22 cellular contexts compared by ENCODE assay signal in the genomic region with DNA sequence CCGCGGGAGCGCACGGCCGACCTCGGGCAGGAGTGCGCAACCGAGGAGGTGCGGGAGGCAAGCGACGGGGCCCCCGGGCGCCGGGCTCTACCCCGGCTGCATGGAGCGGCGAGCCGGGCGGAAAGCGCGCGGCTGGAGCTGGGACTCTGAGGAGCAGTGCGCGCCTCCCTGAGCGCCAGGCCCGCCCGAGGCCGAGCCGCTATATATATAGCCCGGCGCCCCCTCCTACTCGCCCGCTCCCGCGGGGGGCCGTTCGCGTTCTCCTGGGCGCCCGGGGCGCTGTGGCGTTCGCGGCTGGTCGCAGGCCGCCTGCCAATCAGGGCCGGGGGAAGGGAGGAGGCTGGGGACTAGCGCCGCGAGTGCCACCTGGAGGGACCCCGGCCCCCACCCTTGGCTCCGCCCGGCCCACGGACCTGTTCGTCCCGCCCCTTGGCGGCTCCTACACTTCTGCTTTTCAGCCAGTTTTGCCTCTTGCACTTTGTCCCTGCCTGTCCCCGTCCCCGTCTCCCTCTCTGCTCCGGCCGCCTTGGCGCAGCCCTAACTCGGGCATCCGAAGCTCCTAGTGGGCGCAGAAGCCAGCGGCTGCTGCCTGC.
DNase-seq lines count a peak whose midpoint lies in the region; ATAC-seq, FAIRE-seq and TF ChIP-seq lines count a peak whose summit lies in the region.
"Had no signal": no experiment of that assay in that cellular context is flagged by ENCODE, and none has a peak within 500 bp of the region (broad histone marks: within the 10 kb centered on the region; RNA-seq: fewer than 3 reads in every experiment).

A gene with protein sequence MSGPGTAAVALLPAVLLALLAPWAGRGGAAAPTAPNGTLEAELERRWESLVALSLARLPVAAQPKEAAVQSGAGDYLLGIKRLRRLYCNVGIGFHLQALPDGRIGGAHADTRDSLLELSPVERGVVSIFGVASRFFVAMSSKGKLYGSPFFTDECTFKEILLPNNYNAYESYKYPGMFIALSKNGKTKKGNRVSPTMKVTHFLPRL (minus strand): TSS at position 179 of the 593 bp plus-strand sequence. CDS start 257 bp downstream, outside the sequence.

- no peaks in the 10 kb centered on the region for H3K9me3 ChIP-seq in HAP-1
- no peaks in the 10 kb centered on the region for H3K9me3 ChIP-seq in WERI-Rb-1 (ENCODE audit: severe bottlenecking)
- H3K9me3 ChIP-seq: MG63, ovary had no signal

- peak in 1 of 2 experiments; percentile 25 for DNase-seq in HAP-1 (ENCODE audit: low spot score in 2 of 2)
- peak; percentile 22 for DNase-seq in WERI-Rb-1
- DNase-seq in iPS-NIHi11 (ENCODE audit: low spot score) = peak; percentile 61
- peak; percentile 38 for DNase-seq in retina
- DNase-seq in NK-92 (lab: John Stamatoyannopoulos, UW; ENCODE audit: unreplicated experiment) = no peak
- DNase-seq in HTR-8/SVneo (ENCODE audit: insufficient read length, low spot score) = no peak
- DNase-seq: activated naive CD8-positive, alpha-beta T cell treated with anti-CD3 and anti-CD28 coated beads, Interleukin-2, amount 50 U/mL, for 24 hours; AML-193; dorsolateral prefrontal cortex; MG63; NCI-H187; NCI-H226; NK-92 treated with Interleukin-12 subunit alpha and Interleukin-12 subunit beta, amount 100 ng/mL, for 24 hours; ovary; stimulated activated CD4-positive, alpha-beta T cell treated with anti-CD3 and anti-CD28 coated beads, Interleukin-4, amount 100 ng/mL, for 24 hours; substantia nigra; T-helper 1 cell had no signal

- TF ChIP-seq CTCF in WERI-Rb-1 (IDR thresholded peaks at IDR 0.05; ENCODE audit: low read depth, low read length) = no peak

- H3K27me3 ChIP-seq in HAP-1 (ENCODE audit: low read depth) = no peaks in the 10 kb centered on the region
- peaks cover 37% of the 10 kb centered on the region for H3K27me3 ChIP-seq in WERI-Rb-1 (ENCODE audit: insufficient read depth, low read depth, severe bottlenecking)
- H3K27me3 ChIP-seq: ovary had no signal

- ATAC-seq in HG03175 (IDR thresholded peaks at IDR 0.05; ENCODE audit: unreplicated experiment) = no peak
- ATAC-seq: activated naive CD8-positive, alpha-beta T cell treated with anti-CD3 and anti-CD28 coated beads, Interleukin-2, amount 50 U/mL, for 24 hours; Right ventricle myocardium inferior had no signal

- H3K4me3 ChIP-seq in HAP-1 = 0 out of 2 replicates have a peak within 1 kb of the TSS, but pooled peaks have one; percentile 4
- H3K4me3 ChIP-seq in WERI-Rb-1 (ENCODE audit: low read depth, low read length) = peak within 1 kb of the TSS; percentile 36
- H3K4me3 ChIP-seq: dorsolateral prefrontal cortex, MG63, ovary, skin epidermis had no signal

- no peak for FAIRE-seq in HTR-8/SVneo (lab: Jason Lieb, UNC)
- FAIRE-seq: bronchial epithelial cell, GM12892 had no signal

- in situ Hi-C loops in HAP-1 (cut with MboI; ENCODE audit: low sequenced_read_pairs) = no loop called here

- peaks cover 21% of the 10 kb centered on the region for H3K4me1 ChIP-seq in HAP-1

- H3K36me3 ChIP-seq in HAP-1 (replicated peaks) = no peaks in the 10 kb centered on the region
- no peaks in the 10 kb centered on the region for H3K36me3 ChIP-seq in WERI-Rb-1
- H3K36me3 ChIP-seq: MG63, ovary had no signal

- H3K27ac ChIP-seq in WERI-Rb-1 = no peak within 1 kb of the TSS
- H3K27ac ChIP-seq: dorsolateral prefrontal cortex, ovary, skin epidermis had no signal

Comparison
In these comparisons a context has a peak if more than half of its experiments do, and no peak if none do; other contexts are left out.
1. DNase-seq: peak in WERI-Rb-1 (single experiment), iPS-NIHi11 (single experiment) and retina (single experiment); none in NK-92 (single experiment) and HTR-8/SVneo (single experiment).